Comparison of ENCODE assay signal across 17 cellular contexts in the genomic region with DNA sequence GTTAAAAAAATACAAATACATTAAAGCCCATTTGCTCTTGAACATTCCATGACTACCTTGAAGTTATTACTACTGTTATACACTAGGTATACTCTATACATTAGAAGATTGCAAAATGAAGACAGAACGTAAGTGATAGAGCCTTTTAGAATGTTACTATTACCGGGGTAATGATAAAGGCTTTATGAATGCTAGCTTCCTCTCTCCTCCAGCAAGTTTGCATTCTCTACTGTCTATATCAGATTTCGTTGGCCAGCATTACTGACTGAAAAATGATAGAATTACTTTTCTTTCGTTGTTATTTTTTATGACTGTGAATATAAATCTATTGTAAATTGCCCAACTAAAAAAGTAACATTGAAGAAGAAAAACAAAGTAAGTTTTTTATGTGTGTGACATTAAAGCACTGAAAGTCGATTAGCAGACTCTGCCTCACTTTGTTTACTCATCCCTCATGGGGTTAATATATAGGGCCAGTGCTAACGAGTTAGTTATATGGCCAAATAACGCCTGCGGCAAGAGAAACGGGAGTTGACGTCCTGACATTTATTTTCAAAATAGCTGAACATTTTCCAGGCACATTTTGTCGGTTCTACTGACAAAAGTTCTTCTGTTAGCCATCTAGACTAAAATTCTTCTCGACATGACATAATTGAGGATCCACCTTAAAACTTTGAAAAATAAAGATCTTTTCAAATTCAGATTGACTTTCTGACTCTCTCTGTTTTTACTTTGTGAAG.
"Had no signal": no experiment of that assay in that cellular context is flagged by ENCODE, and none has a peak within 500 bp of the region (broad histone marks: within the 10 kb centered on the region; RNA-seq: fewer than 3 reads in every experiment).

No MANE protein-coding gene starts in this region.

- ATAC-seq: activated CD8-positive, alpha-beta T cell treated with anti-CD3 and anti-CD28 coated beads for 36 hours had no signal

- H3K9me3 ChIP-seq: colonic mucosa, left ventricle myocardium inferior, right atrium auricular region, tibial nerve had no signal

- H3K27me3 ChIP-seq: colonic mucosa, right atrium auricular region, tibial nerve had no signal

- H3K27ac ChIP-seq: colonic mucosa, left ventricle myocardium inferior, right atrium auricular region had no signal

- H3K4me3 ChIP-seq: colonic mucosa, left ventricle myocardium inferior, right atrium auricular region had no signal

- DNase-seq: activated B cell treated with CpG ODN at 0.5 μM for 24 hours; activated CD4-positive, alpha-beta T cell treated with anti-CD3 and anti-CD28 coated beads for 48 hours; activated CD8-positive, alpha-beta T cell treated with anti-CD3 and anti-CD28 coated beads for 36 hours; activated gamma-delta T cell; activated T-cell treated with anti-CD3 and anti-CD28 coated beads, Interleukin-2, amount 50 U/mL, for 48 hours; amygdala; central memory CD4-positive, alpha-beta T cell; colonic mucosa; hippocampal formation; left ventricle myocardium inferior; nucleus accumbens; stimulated activated CD4-positive, alpha-beta T cell treated with anti-CD3 and anti-CD28 coated beads, Interleukin-2, amount 100 ng/mL, for 48 hours; stimulated activated naive CD4-positive, alpha-beta T cell; substantia nigra; SW 1271 had no signal

- H3K36me3 ChIP-seq: colonic mucosa, left ventricle myocardium inferior, right atrium auricular region, tibial nerve had no signal
